Comparison of ENCODE assay signal across 20 cellular contexts in the genomic region with DNA sequence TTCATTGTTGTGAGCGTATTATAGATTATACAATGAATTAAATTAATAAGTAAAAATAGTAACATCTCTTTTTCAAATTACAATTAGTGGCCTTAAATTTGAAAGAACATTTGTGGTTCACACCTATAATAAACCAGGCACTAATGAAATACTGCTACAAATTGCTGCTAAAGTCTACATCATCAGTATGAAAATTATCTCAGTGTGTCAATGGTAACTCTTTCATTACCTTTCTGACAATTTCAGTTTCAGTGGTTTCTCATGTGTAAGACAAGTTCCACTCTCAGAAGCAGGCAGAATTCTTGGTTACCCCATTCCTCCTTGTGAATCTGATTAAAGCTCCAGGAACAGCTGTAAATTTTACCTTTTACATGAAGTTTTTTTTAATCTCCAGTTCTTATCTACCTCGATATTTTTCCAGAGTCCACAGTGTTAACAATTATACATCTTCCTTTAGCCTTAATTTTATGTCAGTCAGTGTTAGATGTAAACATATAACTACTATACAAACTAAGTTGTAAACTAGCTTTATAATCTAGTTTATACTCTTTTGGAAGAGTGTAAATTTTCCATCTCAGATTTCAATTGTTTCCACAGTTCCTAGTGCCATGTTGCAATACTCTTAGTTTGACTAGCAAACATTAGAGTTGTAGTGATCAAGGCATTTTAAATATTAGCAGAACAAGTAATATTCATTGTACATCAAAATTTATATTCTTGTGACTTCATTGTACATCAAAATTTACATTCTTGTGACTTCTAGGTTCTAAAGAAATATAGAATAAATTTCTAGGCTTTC.
DNase-seq lines count a peak whose midpoint lies in the region; ATAC-seq and TF ChIP-seq lines count a peak whose summit lies in the region.
"Had no signal": no experiment of that assay in that cellular context is flagged by ENCODE, and none has a peak within 500 bp of the region (broad histone marks: within the 10 kb centered on the region; RNA-seq: fewer than 3 reads in every experiment).

No MANE protein-coding gene starts in this region.

- H3K27ac ChIP-seq in IMR-90 (ENCODE audit: insufficient read depth, low read length) = no peak overlapping the region
- H3K27ac ChIP-seq in esophagus muscularis mucosa (replicated peaks in 1 of 4) = no peak overlapping the region

- no peaks in the 10 kb centered on the region for H3K9me1 ChIP-seq in IMR-90 (ENCODE audit: insufficient read depth, low read length)

- no peak overlapping the region for H3K9ac ChIP-seq in IMR-90 (ENCODE audit: low read depth, low read length)

- H3K18ac ChIP-seq in IMR-90 (ENCODE audit: low read depth, low read length) = no peak overlapping the region

- DNase-seq in GM12865 (ENCODE audit: low read depth) (peak; percentile 9), IMR-90 (no peak), cerebellum (ENCODE audit: low spot score) (no peak), esophagus muscularis mucosa (ENCODE audit: extremely low spot score) (no peak)
- no peak for DNase-seq in activated T-cell treated with anti-CD3 and anti-CD28 coated beads, Interleukin-2, amount 50 U/mL, for 48 hours
- DNase-seq: 8988T, DMS79, GOT3, Karpas-422, NCI-H1092, NCI-H1436 treated with DMSO at 0.1 percent for 48 hours, NCI-H2029, NCI-H446 treated with DMSO at 0.1 percent for 48 hours, NCI-H69, SW 1271, T-helper 2 cell had no signal

- no peak overlapping the region for H2AK9ac ChIP-seq in IMR-90 (replicated peaks; ENCODE audit: low read depth, low read length, poor library complexity)

- WGBS in IMR-90 (ENCODE audit: extremely low coverage in 2 of 2, insufficient read length in 1 of 2), 2 experiments = no CpG with 5 or more reads among the region's 2 CpGs
- WGBS in esophagus muscularis mucosa = 84% methylated on average over 2 of the region's 2 CpGs

- no peak overlapping the region for H2AFZ ChIP-seq in IMR-90 (replicated peaks; ENCODE audit: low read length, poor library complexity)

- CTCF ChIA-PET in IMR-90 (lab: Yijun Ruan, JAX) = no interaction called here

- no peak overlapping the region for H2AK5ac ChIP-seq in IMR-90 (ENCODE audit: low read depth, low read length)

- TF ChIP-seq CTCF in GM12865 (IDR thresholded peaks at IDR 0.05; ENCODE audit: insufficient read depth, low read depth, low read length, missing control alignments) (no peak), IMR-90 (conservative IDR thresholded peaks at IDR 0.05; ENCODE audit: low read depth, low read length) (no peak), esophagus muscularis mucosa (IDR thresholded peaks at IDR 0.05) (no peak)

- no peak for TF ChIP-seq EP300 in esophagus muscularis mucosa (IDR thresholded peaks at IDR 0.05)

- H3K14ac ChIP-seq in IMR-90 (replicated peaks; ENCODE audit: low read depth, low read length) = no peak overlapping the region

- H3K9me3 ChIP-seq in IMR-90 (ENCODE audit: control insufficient read depth, insufficient read depth, low read length) (no peaks in the 10 kb centered on the region), esophagus muscularis mucosa (no peaks in the 10 kb centered on the region)

- H3K4me1 ChIP-seq in IMR-90 (ENCODE audit: control insufficient read depth, insufficient read depth, low read length) (no peaks in the 10 kb centered on the region), esophagus muscularis mucosa (peaks cover 0 to 6% (median 3%) of the 10 kb centered on the region in 4 donors)

- dilution Hi-C loops in IMR-90 (cut with HindIII; ENCODE audit: low sequenced_read_pairs, unreplicated experiment) = no loop called here

- no peaks in the 10 kb centered on the region for H4K20me1 ChIP-seq in IMR-90 (ENCODE audit: insufficient read depth, low read length)

- H2BK20ac ChIP-seq in IMR-90 (ENCODE audit: low read depth, low read length) = no peak overlapping the region

- POLR2A ChIA-PET in IMR-90 (lab: Charles Lee; ENCODE audit: unreplicated experiment) = no interaction called here

- intact Hi-C loops in IMR-90 (cut with micrococcal nuclease) = no loop called here
- intact Hi-C loops in esophagus muscularis mucosa (cut with DNase I) = no loop called here

- ATAC-seq in GM19351 (IDR thresholded peaks at IDR 0.05; ENCODE audit: unreplicated experiment) (peak; percentile 58), HG02870 (IDR thresholded peaks at IDR 0.05; ENCODE audit: unreplicated experiment) (peak; percentile 57), IMR-90 (ENCODE audit: low read depth) (no peak), GM21529 (IDR thresholded peaks at IDR 0.05; ENCODE audit: unreplicated experiment) (no peak)
- ATAC-seq: Right ventricle myocardium inferior had no signal

- no peak overlapping the region for H2BK120ac ChIP-seq in IMR-90 (ENCODE audit: low read depth, low read length)

- H3K4ac ChIP-seq in IMR-90 (ENCODE audit: low read depth, low read length) = no peak overlapping the region

- no peak overlapping the region for H2BK5ac ChIP-seq in IMR-90 (ENCODE audit: low read depth, low read length, poor library complexity, severe bottlenecking)

- H3K4me3 ChIP-seq in GM12865 (ENCODE audit: low read depth, low read length) = no peak overlapping the region
- H3K4me3 ChIP-seq in IMR-90 (ENCODE audit: insufficient read depth, low read depth, low read length) = no peak overlapping the region
- no peak overlapping the region for H3K4me3 ChIP-seq in esophagus muscularis mucosa

- no peak overlapping the region for H4K8ac ChIP-seq in IMR-90 (ENCODE audit: low read depth in 2 of 2, low read length in 2 of 2)

- no peak overlapping the region for H2BK15ac ChIP-seq in IMR-90 (ENCODE audit: low read depth, low read length)

- no peak overlapping the region for H4K5ac ChIP-seq in IMR-90 (ENCODE audit: low read depth, low read length)

- no peak overlapping the region for H3K23ac ChIP-seq in IMR-90 (ENCODE audit: low read depth, low read length)

- no peaks in the 10 kb centered on the region for H3K36me3 ChIP-seq in IMR-90 (ENCODE audit: control insufficient read depth, insufficient read depth, low read length)
- H3K36me3 ChIP-seq in esophagus muscularis mucosa = no peaks in the 10 kb centered on the region

- in situ Hi-C loops in IMR-90 (cut with MboI; ENCODE audit: low sequenced_read_pairs) = no loop called here

- TF ChIP-seq RAD21 in IMR-90 (IDR thresholded peaks at IDR 0.05; ENCODE audit: low read length) = no peak

- H3K27me3 ChIP-seq in IMR-90 (ENCODE audit: control insufficient read depth, insufficient read depth, low read length) = no peaks in the 10 kb centered on the region
- H3K27me3 ChIP-seq in esophagus muscularis mucosa = no peaks in the 10 kb centered on the region

- no peak for TF ChIP-seq POLR2A in IMR-90 (IDR thresholded peaks at IDR 0.05; ENCODE audit: low read depth, low read length)
- TF ChIP-seq POLR2A in esophagus muscularis mucosa (IDR thresholded peaks at IDR 0.05; ENCODE audit: low read depth) = no peak

- H3K79me1 ChIP-seq in IMR-90 (ENCODE audit: low read depth in 1 of 2, low read length in 2 of 2) = no peaks in the 10 kb centered on the region

- H3K4me2 ChIP-seq in IMR-90 (ENCODE audit: low read depth, low read length) = no peak overlapping the region

- no peak overlapping the region for H3K56ac ChIP-seq in IMR-90 (ENCODE audit: extremely low read depth, insufficient read depth, low read length)

- H4K91ac ChIP-seq in IMR-90 (ENCODE audit: insufficient read depth, low read depth, low read length) = no peak overlapping the region

- BruUV-seq in IMR-90 (replicated peaks; lab: Mats Ljungman, UMichigan) = no TSS peak

TF ChIP-seq in IMR-90, 13 proteins besides CTCF, POLR2A, EP300 and RAD21:
- TF ChIP-seq, protein P1, sequence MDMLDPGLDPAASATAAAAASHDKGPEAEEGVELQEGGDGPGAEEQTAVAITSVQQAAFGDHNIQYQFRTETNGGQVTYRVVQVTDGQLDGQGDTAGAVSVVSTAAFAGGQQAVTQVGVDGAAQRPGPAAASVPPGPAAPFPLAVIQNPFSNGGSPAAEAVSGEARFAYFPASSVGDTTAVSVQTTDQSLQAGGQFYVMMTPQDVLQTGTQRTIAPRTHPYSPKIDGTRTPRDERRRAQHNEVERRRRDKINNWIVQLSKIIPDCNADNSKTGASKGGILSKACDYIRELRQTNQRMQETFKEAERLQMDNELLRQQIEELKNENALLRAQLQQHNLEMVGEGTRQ (IDR thresholded peaks at IDR 0.05; ENCODE audit: low read depth, low read length) = no peak
- 0 out of 2 replicates have a peak, but pooled peaks have one; percentile 13 for TF ChIP-seq CEBPB (IDR thresholded peaks at IDR 0.05; ENCODE audit: low read depth, low read length)

Comparison
In these comparisons a context has a peak if more than half of its experiments do, and no peak if none do; other contexts are left out.
1. ATAC-seq: peak in GM19351 (single experiment) and HG02870 (single experiment); none in IMR-90 (single experiment) and GM21529 (single experiment).